In the genomic region with DNA sequence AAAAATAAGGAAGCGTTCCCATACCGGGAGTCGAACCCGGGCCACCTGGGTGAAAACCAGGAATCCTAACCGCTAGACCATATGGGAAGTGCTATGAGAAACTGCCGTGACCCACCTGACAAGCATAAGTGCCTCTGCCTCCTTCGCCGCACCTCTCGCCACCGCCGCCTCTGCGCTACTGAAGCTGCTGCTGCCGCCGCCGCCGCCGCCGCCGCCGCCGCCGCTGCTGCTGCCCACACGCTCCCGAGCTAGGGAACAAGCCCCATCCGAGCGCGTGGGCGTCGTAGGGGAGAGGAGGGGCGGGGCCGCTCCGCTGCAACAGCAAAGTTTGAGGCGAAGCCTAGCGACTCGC, we compare ENCODE assay signal across 1 cellular context.
TF ChIP-seq lines count a peak whose summit lies in the region.

No MANE protein-coding gene starts in this region.

TF ChIP-seq in GM23338, 12 proteins besides CTCF, POLR2A, EP300 and RAD21 (continued from another document):
- no peak for TF ChIP-seq CREB1 (CRISPR knock-in tag; IDR thresholded peaks at IDR 0.05; ENCODE audit: low read depth)
- TF ChIP-seq STAT1 (IDR thresholded peaks at IDR 0.05; ENCODE audit: unreplicated experiment): no peak
